Comparison of ENCODE assay signal across 1 cellular context in the genomic region with DNA sequence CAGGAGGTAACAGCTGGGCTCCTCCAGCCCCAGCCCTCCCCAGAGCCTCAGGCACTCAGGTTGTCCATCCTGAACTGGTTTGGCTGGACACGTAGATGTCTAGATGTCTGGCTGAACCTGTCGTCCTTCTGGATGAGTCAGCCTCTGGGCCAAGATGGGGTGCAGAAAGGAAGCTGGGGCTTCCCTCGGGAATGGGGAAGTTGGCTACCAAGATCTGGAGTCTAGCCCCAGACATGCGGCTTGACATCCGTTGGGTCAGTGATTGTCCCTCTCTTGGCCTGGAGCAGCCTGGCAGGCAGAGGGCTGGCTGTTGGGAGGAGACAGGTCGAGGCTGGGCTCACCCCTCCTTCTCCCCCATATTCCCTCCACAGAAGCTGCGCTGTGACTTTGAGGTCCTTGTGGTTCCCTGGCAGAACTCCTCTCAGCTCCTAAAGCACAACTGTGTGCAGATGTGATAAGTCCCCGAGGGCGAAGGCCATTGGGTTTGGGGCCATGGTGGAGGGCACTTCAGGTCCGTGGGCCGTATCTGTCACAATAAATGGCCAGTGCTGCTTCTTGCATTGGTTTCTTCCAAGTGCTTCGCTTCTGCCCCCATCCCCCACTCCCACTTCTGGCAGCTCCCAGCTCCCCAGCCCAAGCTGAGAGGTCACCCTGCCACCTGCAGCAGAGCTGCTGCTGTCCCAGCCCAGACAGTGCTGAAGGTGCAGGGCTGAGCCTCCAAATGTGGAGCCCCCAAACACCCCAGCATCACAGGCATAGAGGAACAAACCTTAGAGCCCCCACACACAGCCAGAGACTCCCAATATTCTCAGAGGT.
A peak's percentile ranks its signal among the peaks of the same experiment; 100 is the strongest.
TF ChIP-seq lines count a peak whose summit lies in the region.

No MANE protein-coding gene starts in this region.

TF ChIP-seq in H1, 55 proteins besides CTCF, POLR2A, EP300 and RAD21:
- TF ChIP-seq SIN3A (conservative IDR thresholded peaks at IDR 0.05 in 1 of 2, IDR thresholded peaks at IDR 0.05 in 1 of 2; ENCODE audit: low read depth in 1 of 2, low read length in 2 of 2): 0 out of 4 replicates have a peak, but pooled peaks of 1 of the 2 experiments have one; percentile 30
- no peak for TF ChIP-seq SUZ12 (IDR thresholded peaks at IDR 0.05; ENCODE audit: low read length)
